8 cellular contexts compared by ENCODE assay signal in genomic region chr11:102287963-102288744, GRCh38. TPM values are rescaled to one million over a fixed set of nuclear protein-coding genes. Genes with fewer than 3 reads are reported as not detected.
DNase-seq lines count a peak whose midpoint lies in the region; ATAC-seq and TF ChIP-seq lines count a peak whose summit lies in the region.

No MANE protein-coding gene starts in this region.

- peak overlapping the region; percentile 32 for H3K4me3 ChIP-seq in fibroblast of the aortic adventitia (ENCODE audit: low read depth, low read length)

- no peak for TF ChIP-seq CTCF in activated B cell treated with CpG ODN at 0.5 μM for 24 hours (IDR thresholded peaks at IDR 0.05)
- TF ChIP-seq CTCF in fibroblast of the aortic adventitia (IDR thresholded peaks at IDR 0.05; ENCODE audit: insufficient read depth, low read length), result peak; percentile 65
- TF ChIP-seq CTCF in neural crest cell (conservative IDR thresholded peaks at IDR 0.05), result peak; percentile 82

- H3K27me3 Mint-ChIP-seq in activated B cell treated with CpG ODN at 0.5 μM for 24 hours (no peaks in the 10 kb centered on the region), neural crest cell (ENCODE audit: low read depth) (no peaks in the 10 kb centered on the region)

- ATAC-seq in GM19351 (IDR thresholded peaks at IDR 0.05; ENCODE audit: unreplicated experiment), result peak; percentile 96
- peak; percentile 87 for ATAC-seq in HG03280 (IDR thresholded peaks at IDR 0.05; ENCODE audit: unreplicated experiment)
- ATAC-seq in activated B cell treated with CpG ODN at 0.5 μM for 24 hours (ENCODE audit: low read depth), result peak; percentile 84

- H3K9me3 Mint-ChIP-seq in activated B cell treated with CpG ODN at 0.5 μM for 24 hours, result no peaks in the 10 kb centered on the region
- H3K9me3 Mint-ChIP-seq in neural crest cell, result no peaks in the 10 kb centered on the region

- H3K27ac Mint-ChIP-seq in activated B cell treated with CpG ODN at 0.5 μM for 24 hours, result peak overlapping the region; percentile 57
- H3K27ac Mint-ChIP-seq in neural crest cell (ENCODE audit: unreplicated experiment), result no peak overlapping the region

- CTCF ChIA-PET in activated B cell treated with CpG ODN at 0.5 μM for 24 hours (lab: Charles Lee), result interaction anchor here (0.6 to 9.6 kb wide), 25 partner anchors 8 to 378 kb away, joined by 3 to 167 read pairs (median 4); partner anchors contain the start of genes BIRC2 and BIRC3

- no peaks in the 10 kb centered on the region for H3K36me3 Mint-ChIP-seq in activated B cell treated with CpG ODN at 0.5 μM for 24 hours (ENCODE audit: low read depth)
- H3K36me3 Mint-ChIP-seq in neural crest cell (ENCODE audit: low read depth), result no peaks in the 10 kb centered on the region

- peaks cover 37% of the 10 kb centered on the region for H3K4me1 Mint-ChIP-seq in activated B cell treated with CpG ODN at 0.5 μM for 24 hours
- H3K4me1 Mint-ChIP-seq in neural crest cell, result peaks cover 5% of the 10 kb centered on the region

- H3K4me3 Mint-ChIP-seq in activated B cell treated with CpG ODN at 0.5 μM for 24 hours (peak overlapping the region; percentile 74), neural crest cell (no peak overlapping the region)

- POLR2A ChIA-PET in activated B cell treated with CpG ODN at 0.5 μM for 24 hours (lab: Charles Lee), result interaction anchor here (0.6 to 14.2 kb wide), 6 partner anchors 26 to 378 kb away, joined by 3 to 424 read pairs (median 6); partner anchors contain the start of genes BIRC2 and BIRC3

- peak; percentile 46 for DNase-seq in DMS79 (lab: John Stamatoyannopoulos, UW)
- peak; percentile 81 for DNase-seq in NCI-H2227 (lab: John Stamatoyannopoulos, UW; ENCODE audit: unreplicated experiment)
- DNase-seq in activated B cell treated with CpG ODN at 0.5 μM for 24 hours, result no peak
- DNase-seq in fibroblast of the aortic adventitia (ENCODE audit: low read depth), result peak; percentile 88
- peak; percentile 30 for DNase-seq in neural crest cell (ENCODE audit: low read depth, low spot score)
- DNase-seq in cortex of kidney (lab: John Stamatoyannopoulos, UW), result no peak

- intact Hi-C loops in activated B cell treated with CpG ODN at 0.5 μM for 24 hours (cut with micrococcal nuclease), result loop anchor here (1.0 to 5.0 kb wide), 10 partner anchors 29 to 378 kb away; partner anchors contain the start of genes BIRC2 and BIRC3

RNA-seq across cellular contexts. Expression of gene BIRC3, which starts 29.1 kb away (rescaled TPM):
- total RNA-seq in activated B cell treated with CpG ODN at 0.5 μM for 24 hours (236 and 270 TPM in 2 replicates), fibroblast of the aortic adventitia (ENCODE audit: low replicate concordance) (0.16 and 2.4 TPM in 2 replicates), neural crest cell (0.16 and 0.33 TPM in 2 replicates)

RNA-seq across cellular contexts. Expression of gene BIRC2, which starts 58.9 kb away (rescaled TPM):
- total RNA-seq in activated B cell treated with CpG ODN at 0.5 μM for 24 hours (27.1 and 34.9 TPM in 2 replicates), fibroblast of the aortic adventitia (ENCODE audit: low replicate concordance) (68.7 and 75.3 TPM in 2 replicates), neural crest cell (41.0 and 42.6 TPM in 2 replicates)

Comparison
In these comparisons a context has a peak if more than half of its experiments do, and no peak if none do; other contexts are left out.
1. DNase-seq: peak in DMS79 (single experiment), NCI-H2227 (single experiment), fibroblast of the aortic adventitia (single experiment) and neural crest cell (single experiment); none in activated B cell treated with CpG ODN at 0.5 μM for 24 hours (single experiment) and cortex of kidney (single experiment).
2. RNA of gene BIRC3, which starts 29.1 kb away (total RNA-seq): 236 to 270 TPM in activated B cell treated with CpG ODN at 0.5 μM for 24 hours; 0.16 to 2.4 TPM in fibroblast of the aortic adventitia and 0.16 to 0.33 TPM in neural crest cell; every median in the first group is over 10 times any median in the second.
3. Peak in every context shown above with its lines, with median percentiles within 50 percentile points of each other: ATAC-seq.